In the genomic region with DNA sequence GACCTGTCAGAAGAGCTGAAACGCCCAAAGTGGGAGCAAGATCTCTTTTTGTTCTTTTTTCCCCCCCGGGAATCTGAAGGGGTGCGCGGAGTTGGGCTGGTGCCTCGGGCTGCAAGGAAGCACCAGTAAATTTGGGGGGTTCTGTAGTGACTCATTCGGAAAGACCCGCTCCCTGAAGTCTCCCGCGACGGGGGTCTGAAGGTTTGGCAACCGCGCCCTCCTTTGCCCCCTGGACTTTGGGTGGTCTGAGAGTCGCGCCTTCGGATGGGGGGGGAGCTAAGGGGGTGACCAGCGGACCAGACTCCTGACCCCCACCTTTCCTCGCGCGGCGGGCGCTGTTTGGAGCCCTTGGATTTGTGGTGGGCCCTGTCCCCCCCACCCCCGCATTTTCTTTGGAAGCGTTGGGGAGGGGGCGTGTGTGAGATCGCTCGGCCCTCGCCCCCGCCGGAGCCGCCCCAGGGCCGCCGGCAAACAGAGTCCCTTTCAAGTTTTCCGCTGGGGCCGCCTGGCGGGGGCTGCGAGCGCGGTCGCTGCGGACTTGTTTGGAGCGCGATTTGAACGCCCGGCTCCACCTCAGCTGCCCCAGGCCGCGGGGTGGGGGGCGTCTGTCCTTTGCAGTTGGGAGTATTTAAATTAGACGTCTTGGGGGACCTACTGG, we compare ENCODE assay signal across 8 cellular contexts. TPM values are rescaled to one million over a fixed set of nuclear protein-coding genes. Genes with fewer than 3 reads are reported as not detected.
DNase-seq lines count a peak whose midpoint lies in the region; ATAC-seq and TF ChIP-seq lines count a peak whose summit lies in the region.

No MANE protein-coding gene starts in this region.

- TF ChIP-seq CTCF in esophagus squamous epithelium (IDR thresholded peaks at IDR 0.05) (peak in 3 of 6 experiments; percentile 30 to 39 (median 33)), neural crest cell (conservative IDR thresholded peaks at IDR 0.05) (peak; percentile 63)

- H3K4me3 Mint-ChIP-seq in T-helper 17 cell (peak overlapping the region; percentile 91), neural crest cell (peak overlapping the region; percentile 99)

- peaks cover 47 to 89% (median 57%) of the 10 kb centered on the region in 3 donors for H3K4me1 ChIP-seq in esophagus squamous epithelium

- H3K27ac Mint-ChIP-seq in T-helper 17 cell = peak overlapping the region; percentile 57
- no peak overlapping the region for H3K27ac Mint-ChIP-seq in neural crest cell (ENCODE audit: unreplicated experiment)

- H3K9me3 Mint-ChIP-seq in neural crest cell = no peaks in the 10 kb centered on the region

- peak overlapping the region; percentile 74 to 95 (median 88) for H3K27ac ChIP-seq in esophagus squamous epithelium

- no peaks in the 10 kb centered on the region for H3K9me3 ChIP-seq in T-helper 17 cell (ENCODE audit: control insufficient read depth, low read length, poor library complexity, severe bottlenecking)
- H3K9me3 ChIP-seq in esophagus squamous epithelium = no peaks in the 10 kb centered on the region

- H3K36me3 Mint-ChIP-seq in T-helper 17 cell (ENCODE audit: low read depth) (peaks cover 8% of the 10 kb centered on the region), neural crest cell (ENCODE audit: low read depth) (no peaks in the 10 kb centered on the region)

- no peak for TF ChIP-seq POLR2A in esophagus squamous epithelium (IDR thresholded peaks at IDR 0.05)

- intact Hi-C loops in esophagus squamous epithelium (cut with DNase I) = no loop called here

- WGBS in esophagus squamous epithelium, 2 donors = 0% methylated on average over 7 of the region's 48 CpGs; no CpG with 5 or more reads in 1 of the 2 donors

- H3K4me1 Mint-ChIP-seq in T-helper 17 cell (peaks cover 28% of the 10 kb centered on the region), neural crest cell (peaks cover 62% of the 10 kb centered on the region)

- no peaks in the 10 kb centered on the region for H3K36me3 ChIP-seq in esophagus squamous epithelium

- DNase-seq in DMS53 (lab: John Stamatoyannopoulos, UW) = peak; percentile 64
- DNase-seq in DMS53 treated with DMSO at 0.1 percent for 48 hours (lab: John Stamatoyannopoulos, UW; ENCODE audit: unreplicated experiment) = no peak
- DNase-seq in T-helper 17 cell = no peak
- DNase-seq in esophagus squamous epithelium (lab: John Stamatoyannopoulos, UW) = no peak
- peak; percentile 55 for DNase-seq in neural crest cell (ENCODE audit: low read depth, low spot score)
- DNase-seq in DMS153 (lab: John Stamatoyannopoulos, UW) = no peak

- H3K4me3 ChIP-seq in esophagus squamous epithelium = peak overlapping the region; percentile 66 to 88 (median 83)

- ATAC-seq in T-helper 17 cell = no peak
- no peak for ATAC-seq in GM19035 (IDR thresholded peaks at IDR 0.05; ENCODE audit: unreplicated experiment)
- ATAC-seq in HG03045 (IDR thresholded peaks at IDR 0.05; ENCODE audit: unreplicated experiment) = no peak

- peaks cover 56% of the 10 kb centered on the region for H3K27me3 Mint-ChIP-seq in T-helper 17 cell
- H3K27me3 Mint-ChIP-seq in neural crest cell (ENCODE audit: low read depth) = peaks cover 25% of the 10 kb centered on the region

- H3K27me3 ChIP-seq in esophagus squamous epithelium = peaks cover 0 to 32% (median 1%) of the 10 kb centered on the region in 4 donors

RNA-seq across cellular contexts. Expression of gene CXXC5, which starts 2.0 kb away (rescaled TPM):
- total RNA-seq in T-helper 17 cell (1 to 10 TPM; 3.2 to 4.3 TPM), esophagus squamous epithelium (10 to 100 TPM; 13.9 to 40.4 (median 22.9) TPM), neural crest cell (29.2 and 30.4 TPM in 2 replicates)

Comparison
In these comparisons a context has a peak if more than half of its experiments do, and no peak if none do; other contexts are left out.
1. DNase-seq: peak in DMS53 (single experiment) and neural crest cell (single experiment); none in DMS53 treated with DMSO at 0.1 percent for 48 hours (single experiment), T-helper 17 cell (0 of 3), esophagus squamous epithelium (single experiment) and DMS153 (single experiment).